Comparison of ENCODE assay signal across 1 cellular context in genomic region chr6:3195695-3196497, GRCh38.
TF ChIP-seq lines count a peak whose summit lies in the region.

No MANE protein-coding gene starts in this region.

TF ChIP-seq in HepG2, 621 proteins besides CTCF, POLR2A, EP300 and RAD21 (continued from another document and continues in another):
- TF ChIP-seq, protein P1, sequence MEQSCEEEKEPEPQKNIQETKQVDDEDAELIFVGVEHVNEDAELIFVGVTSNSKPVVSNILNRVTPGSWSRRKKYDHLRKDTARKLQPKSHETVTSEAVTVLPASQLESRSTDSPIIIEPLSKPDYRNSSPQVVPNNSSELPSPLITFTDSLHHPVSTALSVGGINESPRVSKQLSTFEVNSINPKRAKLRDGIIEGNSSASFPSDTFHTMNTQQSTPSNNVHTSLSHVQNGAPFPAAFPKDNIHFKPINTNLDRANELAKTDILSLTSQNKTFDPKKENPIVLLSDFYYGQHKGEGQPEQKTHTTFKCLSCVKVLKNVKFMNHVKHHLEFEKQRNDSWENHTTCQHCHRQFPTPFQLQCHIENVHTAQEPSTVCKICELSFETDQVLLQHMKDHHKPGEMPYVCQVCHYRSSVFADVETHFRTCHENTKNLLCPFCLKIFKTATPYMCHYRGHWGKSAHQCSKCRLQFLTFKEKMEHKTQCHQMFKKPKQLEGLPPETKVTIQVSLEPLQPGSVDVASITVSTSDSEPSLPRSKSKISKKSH (CRISPR knock-in tag; IDR thresholded peaks at IDR 0.05; ENCODE audit: borderline replicate concordance): 0 out of 2 replicates have a peak, but pooled peaks have one; percentile 34
- TF ChIP-seq CREM (IDR thresholded peaks at IDR 0.05) (peak; percentile 39; the same call in 1 of the 2 replicates), CREM (CRISPR knock-in tag; IDR thresholded peaks at IDR 0.05) (no peak), ISL2 (CRISPR knock-in tag; IDR thresholded peaks at IDR 0.05) (no peak), KDM2A (CRISPR knock-in tag; IDR thresholded peaks at IDR 0.05; ENCODE audit: borderline replicate concordance, low read depth) (peak; percentile 76; the same call in 1 of the 2 replicates), RERE (CRISPR knock-in tag; IDR thresholded peaks at IDR 0.05; ENCODE audit: low read depth) (no peak), KMT2B (CRISPR knock-in tag; IDR thresholded peaks at IDR 0.05) (peak; percentile 55; the same call in 1 of the 2 replicates), CBX2 (IDR thresholded peaks at IDR 0.05; ENCODE audit: low read depth, low read length) (no peak), CBX2 (CRISPR knock-in tag; IDR thresholded peaks at IDR 0.05; ENCODE audit: low read depth) (no peak), MLLT10 (CRISPR knock-in tag; IDR thresholded peaks at IDR 0.05) (no peak), CEBPG (CRISPR knock-in tag; IDR thresholded peaks at IDR 0.05) (peak; percentile 16; the same call in 1 of the 2 replicates), NCOR1 (IDR thresholded peaks at IDR 0.05; ENCODE audit: borderline replicate concordance, low read length) (0 out of 2 replicates have a peak, but pooled peaks have one; percentile 35), TEAD3 (CRISPR knock-in tag; optimal IDR thresholded peaks at IDR 0.05; ENCODE audit: borderline replicate concordance) (peak; percentile 53), YEATS2 (CRISPR knock-in tag; IDR thresholded peaks at IDR 0.05; ENCODE audit: borderline replicate concordance) (peak; percentile 86; the same call in 1 of the 2 replicates), TMF1 (CRISPR knock-in tag; IDR thresholded peaks at IDR 0.05; ENCODE audit: low read depth) (no peak), ZNF577 (CRISPR knock-in tag; IDR thresholded peaks at IDR 0.05; ENCODE audit: borderline replicate concordance, low read depth) (no peak), SRSF1 (optimal IDR thresholded peaks at IDR 0.05; ENCODE audit: low read depth, low read length) (peak; percentile 72), CHD2 (IDR thresholded peaks at IDR 0.05; ENCODE audit: low read depth, low read length) (peak; percentile 96), ZNF333 (CRISPR knock-in tag; IDR thresholded peaks at IDR 0.05; ENCODE audit: borderline replicate concordance) (no peak), ZFYVE20 (CRISPR knock-in tag; IDR thresholded peaks at IDR 0.05; ENCODE audit: borderline replicate concordance, low read depth) (no peak), ZNF703 (CRISPR knock-in tag; IDR thresholded peaks at IDR 0.05; ENCODE audit: borderline replicate concordance) (no peak), POLR2G (IDR thresholded peaks at IDR 0.05; ENCODE audit: low read depth, low read length) (peak; percentile 82), PRDM10 (CRISPR knock-in tag; IDR thresholded peaks at IDR 0.05; ENCODE audit: low read depth) (no peak), RCOR2 (CRISPR knock-in tag; IDR thresholded peaks at IDR 0.05) (0 out of 2 replicates have a peak, but pooled peaks have one; percentile 24), ZNF431 (CRISPR knock-in tag; IDR thresholded peaks at IDR 0.05; ENCODE audit: borderline replicate concordance, low read depth) (peak; percentile 66; the same call in 1 of the 2 replicates), RNF2 (conservative IDR thresholded peaks at IDR 0.05; ENCODE audit: low read depth) (0 out of 2 replicates have a peak, but pooled peaks have one; percentile 16), TBX3 (IDR thresholded peaks at IDR 0.05; ENCODE audit: borderline replicate concordance) (peak; percentile 32; the same call in 1 of the 2 replicates), MAZ (IDR thresholded peaks at IDR 0.05; ENCODE audit: borderline replicate concordance, low read depth, low read length) (no peak), MAZ (CRISPR knock-in tag; IDR thresholded peaks at IDR 0.05; ENCODE audit: low read depth) (peak; percentile 71), THYN1 (CRISPR knock-in tag; IDR thresholded peaks at IDR 0.05; ENCODE audit: borderline replicate concordance, low read depth) (no peak), ZZZ3 (CRISPR knock-in tag; IDR thresholded peaks at IDR 0.05; ENCODE audit: borderline replicate concordance) (peak; percentile 72; the same call in 1 of the 2 replicates), ZNF33A (CRISPR knock-in tag; IDR thresholded peaks at IDR 0.05; ENCODE audit: borderline replicate concordance) (no peak), ZNF263 (CRISPR knock-in tag; IDR thresholded peaks at IDR 0.05) (no peak), ZSCAN5A (CRISPR knock-in tag; IDR thresholded peaks at IDR 0.05; ENCODE audit: borderline replicate concordance) (peak; percentile 91; the same call in 1 of the 2 replicates), RBFOX2 (IDR thresholded peaks at IDR 0.05; ENCODE audit: low read depth, low read length) (peak; percentile 68), ZNF747 (CRISPR knock-in tag; IDR thresholded peaks at IDR 0.05; ENCODE audit: borderline replicate concordance) (no peak), ZEB1 (IDR thresholded peaks at IDR 0.05; ENCODE audit: insufficient replicate concordance, low read depth) (no peak), ZNF724P (CRISPR knock-in tag; IDR thresholded peaks at IDR 0.05; ENCODE audit: borderline replicate concordance) (0 out of 2 replicates have a peak, but pooled peaks have one; percentile 76), HINFP (CRISPR knock-in tag; IDR thresholded peaks at IDR 0.05; ENCODE audit: low read depth) (peak; percentile 79; the same call in 1 of the 2 replicates), TBL1XR1 (IDR thresholded peaks at IDR 0.05; ENCODE audit: borderline replicate concordance, low read length, partially characterized antibody) (no peak), NRL (CRISPR knock-in tag; IDR thresholded peaks at IDR 0.05; ENCODE audit: borderline replicate concordance) (0 out of 2 replicates have a peak, but pooled peaks have one; percentile 66), KMT2A (CRISPR knock-in tag; IDR thresholded peaks at IDR 0.05) (0 out of 2 replicates have a peak, but pooled peaks have one; percentile 34), ZNF441 (CRISPR knock-in tag; IDR thresholded peaks at IDR 0.05; ENCODE audit: borderline replicate concordance) (peak; percentile 2; the same call in 1 of the 2 replicates), RAD51 (IDR thresholded peaks at IDR 0.05; ENCODE audit: borderline replicate concordance) (no peak; the same call in 1 of the 2 replicates), ZMYM4 (CRISPR knock-in tag; IDR thresholded peaks at IDR 0.05) (peak; percentile 98)
- TF ChIP-seq, protein P2, sequence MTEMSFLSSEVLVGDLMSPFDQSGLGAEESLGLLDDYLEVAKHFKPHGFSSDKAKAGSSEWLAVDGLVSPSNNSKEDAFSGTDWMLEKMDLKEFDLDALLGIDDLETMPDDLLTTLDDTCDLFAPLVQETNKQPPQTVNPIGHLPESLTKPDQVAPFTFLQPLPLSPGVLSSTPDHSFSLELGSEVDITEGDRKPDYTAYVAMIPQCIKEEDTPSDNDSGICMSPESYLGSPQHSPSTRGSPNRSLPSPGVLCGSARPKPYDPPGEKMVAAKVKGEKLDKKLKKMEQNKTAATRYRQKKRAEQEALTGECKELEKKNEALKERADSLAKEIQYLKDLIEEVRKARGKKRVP (CRISPR knock-in tag; IDR thresholded peaks at IDR 0.05): 0 out of 4 replicates have a peak, but pooled peaks of 1 of the 2 experiments have one; percentile 28
- TF ChIP-seq, protein P3, sequence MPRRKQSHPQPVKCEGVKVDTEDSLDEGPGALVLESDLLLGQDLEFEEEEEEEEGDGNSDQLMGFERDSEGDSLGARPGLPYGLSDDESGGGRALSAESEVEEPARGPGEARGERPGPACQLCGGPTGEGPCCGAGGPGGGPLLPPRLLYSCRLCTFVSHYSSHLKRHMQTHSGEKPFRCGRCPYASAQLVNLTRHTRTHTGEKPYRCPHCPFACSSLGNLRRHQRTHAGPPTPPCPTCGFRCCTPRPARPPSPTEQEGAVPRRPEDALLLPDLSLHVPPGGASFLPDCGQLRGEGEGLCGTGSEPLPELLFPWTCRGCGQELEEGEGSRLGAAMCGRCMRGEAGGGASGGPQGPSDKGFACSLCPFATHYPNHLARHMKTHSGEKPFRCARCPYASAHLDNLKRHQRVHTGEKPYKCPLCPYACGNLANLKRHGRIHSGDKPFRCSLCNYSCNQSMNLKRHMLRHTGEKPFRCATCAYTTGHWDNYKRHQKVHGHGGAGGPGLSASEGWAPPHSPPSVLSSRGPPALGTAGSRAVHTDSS (CRISPR knock-in tag; conservative IDR thresholded peaks at IDR 0.05): no peak
